9 cellular contexts compared by ENCODE assay signal in genomic region chr17:77356109-77356689, GRCh38.
A peak's percentile ranks its signal among the peaks of the same experiment; 100 is the strongest.
DNase-seq lines count a peak whose midpoint lies in the region; ATAC-seq and TF ChIP-seq lines count a peak whose summit lies in the region.
"Had no signal": no experiment of that assay in that cellular context is flagged by ENCODE, and none has a peak within 500 bp of the region (broad histone marks: within the 10 kb centered on the region; RNA-seq: fewer than 3 reads in every experiment).

No MANE protein-coding gene starts in this region.

- H4K20me1 ChIP-seq in hepatocyte (ENCODE audit: insufficient read depth, poor library complexity, severe bottlenecking): peaks cover 16% of the 10 kb centered on the region

- DNase-seq in T-helper 2 cell treated with Interferon-gamma antibody and Interleukin-4, amounts not matched to agents 5 μg/mL and 100 μg/mL, for 36 hours (ENCODE audit: low spot score): no peak
- DNase-seq in T-helper 2 cell (no peak), SK-N-MC (ENCODE audit: low read depth, low spot score) (no peak), hepatocyte (ENCODE audit: low spot score) (no peak), NCI-H146 (lab: John Stamatoyannopoulos, UW) (no peak), GM03348 (ENCODE audit: low spot score) (no peak)
- DNase-seq: SJCRH30 had no signal

- H3K36me3 Mint-ChIP-seq in T-helper 2 cell treated with Interferon-gamma antibody and Interleukin-4, amounts not matched to agents 5 μg/mL and 100 μg/mL, for 36 hours (ENCODE audit: low read depth): no peaks in the 10 kb centered on the region

- no peak overlapping the region for H3K4me3 ChIP-seq in SK-N-MC
- H3K4me3 ChIP-seq in hepatocyte: no peak overlapping the region
- no peak overlapping the region for H3K4me3 ChIP-seq in stomach smooth muscle (ENCODE audit: low read length in 2 of 2)
- H3K4me3 ChIP-seq: SJCRH30 had no signal

- H3K4me2 ChIP-seq in hepatocyte: no peak overlapping the region

- H3K27me3 ChIP-seq in hepatocyte: no peaks in the 10 kb centered on the region
- no peaks in the 10 kb centered on the region for H3K27me3 ChIP-seq in stomach smooth muscle (ENCODE audit: control insufficient read depth in 1 of 2, insufficient read depth in 2 of 2, low read length in 2 of 2)
- H3K27me3 ChIP-seq: SJCRH30 had no signal

- H3K4me1 Mint-ChIP-seq in T-helper 2 cell treated with Interferon-gamma antibody and Interleukin-4, amounts not matched to agents 5 μg/mL and 100 μg/mL, for 36 hours (ENCODE audit: low read depth): peaks cover 18% of the 10 kb centered on the region

- 92% methylated on average over 15 of the region's 15 CpGs for WGBS in hepatocyte (ENCODE audit: low lambda C conversion rate, missing lambda C conversion rate)

- no peak overlapping the region for H2AFZ ChIP-seq in hepatocyte

- no peak for ATAC-seq in HG02970 (IDR thresholded peaks at IDR 0.05; ENCODE audit: low FRiP score, unreplicated experiment)

- peak overlapping the region; percentile 46 for H3K27ac Mint-ChIP-seq in T-helper 2 cell treated with Interferon-gamma antibody and Interleukin-4, amounts not matched to agents 5 μg/mL and 100 μg/mL, for 36 hours

- TF ChIP-seq CTCF in hepatocyte (IDR thresholded peaks at IDR 0.05; ENCODE audit: poor library complexity): no peak

- no peak overlapping the region for H3K4me3 Mint-ChIP-seq in T-helper 2 cell treated with Interferon-gamma antibody and Interleukin-4, amounts not matched to agents 5 μg/mL and 100 μg/mL, for 36 hours

- H3K9me2 ChIP-seq in hepatocyte (replicated peaks; ENCODE audit: insufficient read depth): no peaks in the 10 kb centered on the region

- no peaks in the 10 kb centered on the region for H3K9me3 ChIP-seq in SK-N-MC (ENCODE audit: low read depth, low read length)
- H3K9me3 ChIP-seq in hepatocyte (ENCODE audit: low read depth): no peaks in the 10 kb centered on the region
- H3K9me3 ChIP-seq in stomach smooth muscle (ENCODE audit: control insufficient read depth in 2 of 2, low read length in 2 of 2): no peaks in the 10 kb centered on the region
- H3K9me3 ChIP-seq: SJCRH30 had no signal

- no peaks in the 10 kb centered on the region for H3K36me3 ChIP-seq in SK-N-MC (ENCODE audit: insufficient read depth, low read length)
- no peaks in the 10 kb centered on the region for H3K36me3 ChIP-seq in hepatocyte (replicated peaks; ENCODE audit: insufficient read depth, low read depth)
- H3K36me3 ChIP-seq in stomach smooth muscle (ENCODE audit: control insufficient read depth in 2 of 2, insufficient read depth in 2 of 2, low read length in 2 of 2): no peaks in the 10 kb centered on the region
- H3K36me3 ChIP-seq: SJCRH30 had no signal

- H3K27ac ChIP-seq in SK-N-MC (peak overlapping the region; percentile 83), hepatocyte (peak overlapping the region; percentile 23), stomach smooth muscle (ENCODE audit: low read length) (peak overlapping the region; percentile 46)

- peaks cover 73% of the 10 kb centered on the region for H3K79me2 ChIP-seq in hepatocyte

- H3K9ac ChIP-seq in SK-N-MC (ENCODE audit: insufficient read length) (no peak overlapping the region), stomach smooth muscle (ENCODE audit: low read length in 2 of 2) (no peak overlapping the region)

- H3K4me1 ChIP-seq in hepatocyte (ENCODE audit: insufficient read depth) (peaks cover 13% of the 10 kb centered on the region), stomach smooth muscle (ENCODE audit: control insufficient read depth, insufficient read depth, low read length) (peaks cover 30% of the 10 kb centered on the region)

- H3K27me3 Mint-ChIP-seq in T-helper 2 cell treated with Interferon-gamma antibody and Interleukin-4, amounts not matched to agents 5 μg/mL and 100 μg/mL, for 36 hours (ENCODE audit: low read depth): peaks cover 4% of the 10 kb centered on the region

- H3K9me3 Mint-ChIP-seq in T-helper 2 cell treated with Interferon-gamma antibody and Interleukin-4, amounts not matched to agents 5 μg/mL and 100 μg/mL, for 36 hours: no peaks in the 10 kb centered on the region

Comparison
In these comparisons a context has a peak if more than half of its experiments do, and no peak if none do; other contexts are left out.
1. H3K27ac ChIP-seq: peak in every context shown above with its lines; median percentile 83 in SK-N-MC; 46 in stomach smooth muscle; 23 in hepatocyte.